9 cellular contexts compared by ENCODE assay signal in genomic region chr5:73436535-73437125, GRCh38. TPM values are rescaled to one million over a fixed set of nuclear protein-coding genes. Genes with fewer than 3 reads are reported as not detected.
DNase-seq lines count a peak whose midpoint lies in the region; TF ChIP-seq lines count a peak whose summit lies in the region.
"Had no signal": no experiment of that assay in that cellular context is flagged by ENCODE, and none has a peak within 500 bp of the region (broad histone marks: within the 10 kb centered on the region; RNA-seq: fewer than 3 reads in every experiment).

No MANE protein-coding gene starts in this region.

- no peak for TF ChIP-seq RAD21 in SK-N-SH (IDR thresholded peaks at IDR 0.05; ENCODE audit: low read length)

- no peaks in the 10 kb centered on the region for H3K36me3 ChIP-seq in ES-I3 (ENCODE audit: insufficient read depth, low read length)
- no peaks in the 10 kb centered on the region for H3K36me3 ChIP-seq in SK-N-SH (replicated peaks in 1 of 2; ENCODE audit: control insufficient read depth in 1 of 2, insufficient read depth in 2 of 2, low read length in 1 of 2)
- H3K36me3 ChIP-seq in fibroblast of lung (ENCODE audit: control insufficient read depth, insufficient read depth, low read length), result no peaks in the 10 kb centered on the region

- H3K4me3 Mint-ChIP-seq in progenitor cell of endocrine pancreas (ENCODE audit: low read depth), result peak overlapping the region; percentile 71

- peak overlapping the region; percentile 88 to 89 for H3K27ac ChIP-seq in SK-N-SH (ENCODE audit: low read depth in 2 of 2, low read length in 1 of 2)
- peak overlapping the region; percentile 9 for H3K27ac ChIP-seq in fibroblast of lung (ENCODE audit: insufficient read depth, low read length)

- H2AFZ ChIP-seq in SK-N-SH (ENCODE audit: low read depth) (peak overlapping the region; percentile 65), fibroblast of lung (ENCODE audit: low read length) (peak overlapping the region; percentile 62)

- H3K27me3 Mint-ChIP-seq in progenitor cell of endocrine pancreas, result peaks cover 85% of the 10 kb centered on the region

- CTCF ChIA-PET in SK-N-SH (lab: Yijun Ruan, JAX), result interaction anchor here (1.5 to 4.5 kb wide), 2 partner anchors 15 to 17 kb away, joined by 3 to 22 read pairs; no protein-coding TSS in a partner anchor

- no peaks in the 10 kb centered on the region for H3K27me3 ChIP-seq in SK-N-SH (ENCODE audit: insufficient read depth)
- H3K27me3 ChIP-seq in fibroblast of lung (ENCODE audit: control insufficient read depth, insufficient read depth, low read length), result peaks cover 12% of the 10 kb centered on the region

- H3K9me2 ChIP-seq in SK-N-SH, result no peaks in the 10 kb centered on the region

- H3K4me2 ChIP-seq in SK-N-SH, result peak overlapping the region; percentile 75
- H3K4me2 ChIP-seq in fibroblast of lung (ENCODE audit: extremely low read depth, insufficient read depth, low read length), result no peak overlapping the region

- H3K36me3 Mint-ChIP-seq in progenitor cell of endocrine pancreas (ENCODE audit: insufficient read depth), result no peaks in the 10 kb centered on the region

- peaks cover 76% of the 10 kb centered on the region for H3K79me2 ChIP-seq in SK-N-SH (ENCODE audit: insufficient read depth)
- no peaks in the 10 kb centered on the region for H3K79me2 ChIP-seq in fibroblast of lung (ENCODE audit: control insufficient read depth, insufficient read depth, low read length)

- H3K9ac ChIP-seq in ES-I3 (ENCODE audit: low read depth, low read length) (peak overlapping the region; percentile 88), SK-N-SH (peak overlapping the region; percentile 78), fibroblast of lung (ENCODE audit: insufficient read depth, low read length) (peak overlapping the region; percentile 62)

- no peaks in the 10 kb centered on the region for H3K9me3 Mint-ChIP-seq in progenitor cell of endocrine pancreas (ENCODE audit: low read depth)

- TF ChIP-seq EP300 in SK-N-SH (IDR thresholded peaks at IDR 0.05; ENCODE audit: borderline replicate concordance in 1 of 2, low read depth in 1 of 2, low read length in 1 of 2), result no peak

- H3K4me3 ChIP-seq in SK-N-SH (ENCODE audit: low read depth in 2 of 2, low read length in 1 of 2), result peak overlapping the region; percentile 37 to 38; a peak in 3 of 4 replicates
- peak overlapping the region in 1 of 4 experiments; percentile 37 for H3K4me3 ChIP-seq in fibroblast of lung (replicated peaks in 1 of 4; ENCODE audit: control extremely low read depth in 1 of 4, insufficient read depth in 1 of 4, low read depth in 3 of 4, low read length in 4 of 4)

- H3K27ac Mint-ChIP-seq in progenitor cell of endocrine pancreas, result peak overlapping the region; percentile 94

- H3K9me3 ChIP-seq in ES-I3 (ENCODE audit: control insufficient read depth, insufficient read depth, low read length) (no peaks in the 10 kb centered on the region), SK-N-SH (no peaks in the 10 kb centered on the region), fibroblast of lung (ENCODE audit: control insufficient read depth, insufficient read depth, low read depth, low read length) (no peaks in the 10 kb centered on the region)

- no peak for TF ChIP-seq CTCF in SK-N-SH (IDR thresholded peaks at IDR 0.05)
- no peak for TF ChIP-seq CTCF in fibroblast of lung (conservative IDR thresholded peaks at IDR 0.05 in 1 of 2, IDR thresholded peaks at IDR 0.05 in 1 of 2; ENCODE audit: low read depth in 1 of 2, low read length in 2 of 2)
- TF ChIP-seq CTCF in progenitor cell of endocrine pancreas (IDR thresholded peaks at IDR 0.05; ENCODE audit: unreplicated experiment), result no peak

- peaks cover 7% of the 10 kb centered on the region for H3K4me1 Mint-ChIP-seq in progenitor cell of endocrine pancreas (ENCODE audit: low read depth)

- WGBS in SK-N-SH (ENCODE audit: low lambda C conversion rate), result 23% methylated on average over 34 of the region's 71 CpGs

- POLR2A ChIA-PET in SK-N-SH (lab: Yijun Ruan, JAX), result no interaction called here

- peaks cover 43% of the 10 kb centered on the region for H3F3A ChIP-seq in SK-N-SH (replicated peaks; ENCODE audit: insufficient read depth)

- H4K20me1 ChIP-seq in SK-N-SH (ENCODE audit: insufficient read depth) (no peaks in the 10 kb centered on the region), fibroblast of lung (ENCODE audit: control insufficient read depth, extremely low read depth, insufficient read depth, low read length) (no peaks in the 10 kb centered on the region)

- DNase-seq in SK-N-SH (peak; percentile 64), fibroblast of lung (ENCODE audit: low read depth in 2 of 2) (peak in 1 of 2 donors; percentile 40), progenitor cell of endocrine pancreas (ENCODE audit: low spot score, unreplicated experiment) (no peak), NCI-H345 (lab: John Stamatoyannopoulos, UW) (no peak), KG1 (lab: John Stamatoyannopoulos, UW) (no peak), NCI-H2196 treated with DMSO at 0.1 percent for 48 hours (lab: John Stamatoyannopoulos, UW; ENCODE audit: unreplicated experiment) (no peak), T1000 (lab: John Stamatoyannopoulos, UW) (no peak)

- peaks cover 17% of the 10 kb centered on the region for H3K4me1 ChIP-seq in ES-I3 (ENCODE audit: insufficient read depth, low read length)
- H3K4me1 ChIP-seq in SK-N-SH (ENCODE audit: control insufficient read depth in 1 of 2, insufficient read depth in 2 of 2, low read depth in 1 of 2, low read length in 1 of 2), result peaks cover 0 to 34% of the 10 kb centered on the region in 2 experiments; a peak in 3 of 4 replicates
- H3K4me1 ChIP-seq in fibroblast of lung (ENCODE audit: control insufficient read depth, extremely low read depth, insufficient read depth, low read length), result peaks cover 7% of the 10 kb centered on the region

TF ChIP-seq in SK-N-SH, 30 proteins besides CTCF, POLR2A, EP300 and RAD21:
- no peak for TF ChIP-seq TCF12 (IDR thresholded peaks at IDR 0.05)
- peak; percentile 54 for TF ChIP-seq MAX (IDR thresholded peaks at IDR 0.05; ENCODE audit: low read depth)
TF ChIP-seq in SK-N-SH: peak in this region for 1.

RNA-seq across cellular contexts. Expression of gene FOXD1, which starts 11.9 kb away (rescaled TPM):
- 39.6 and 73.9 TPM in 2 replicates for polyA plus RNA-seq in SK-N-SH (2012; rRNA removed)
- polyA plus RNA-seq in SK-N-SH (2012; cell fraction: cytosol; rRNA removed), result 71.2 and 72.6 TPM in 2 replicates
- polyA plus RNA-seq in SK-N-SH (2012; cell fraction: nucleus; rRNA removed), result 48.7 and 52.6 TPM in 2 replicates
- 0.77 and 1.5 TPM in 2 replicates for total RNA-seq in fibroblast of lung
- polyA plus RNA-seq in fibroblast of lung, result 7.4 and 8.7 TPM in 2 replicates
- polyA plus RNA-seq in fibroblast of lung (2012), result 14.8 and 15.7 TPM in 2 replicates
- 2.6 and 3.5 TPM in 2 replicates for polyA minus RNA-seq in fibroblast of lung (ENCODE audit: low replicate concordance)
- 0.19 and 0.29 TPM in 2 replicates for total RNA-seq in progenitor cell of endocrine pancreas
- total RNA-seq: liver had no signal
- polyA plus RNA-seq: liver had no signal
